In genomic region chr10:130214431-130214830, GRCh38 we compare ENCODE assay signal across 24 cellular contexts.
"Had no signal": no experiment of that assay in that cellular context is flagged by ENCODE, and none has a peak within 500 bp of the region (broad histone marks: within the 10 kb centered on the region; RNA-seq: fewer than 3 reads in every experiment).

No MANE protein-coding gene starts in this region.

- H3K36me3 ChIP-seq: heart right ventricle, left ventricle myocardium inferior, right atrium auricular region, right lobe of liver, stomach, thyroid gland, transverse colon, upper lobe of left lung had no signal

- H3K4me3 Mint-ChIP-seq: mesothelial cell of epicardium; naive B cell; natural killer cell; neural crest cell; stimulated activated effector memory CD8-positive, alpha-beta T cell treated with anti-CD3 and anti-CD28 coated beads, Interleukin-12 subunit alpha, Interleukin-12 subunit beta, amount 100 ng/mL, for 72 hours had no signal

- H3K27me3 Mint-ChIP-seq: progenitor cell of endocrine pancreas had no signal

- H3K4me2 ChIP-seq: hepatocyte had no signal

- H2AFZ ChIP-seq: hepatocyte, parathyroid adenoma had no signal

- DNase-seq: heart right ventricle; islet precursor cell; left ventricle myocardium inferior; mesendoderm; naive B cell; natural killer cell; nucleus accumbens; right lobe of liver; stimulated activated CD4-positive, alpha-beta T cell treated with anti-CD3 and anti-CD28 coated beads, Interleukin-4, amount 100 ng/mL, for 24 hours; stimulated activated naive CD4-positive, alpha-beta T cell; stomach; testis; thyroid gland; transverse colon; upper lobe of left lung had no signal

- H3K27ac Mint-ChIP-seq: mesothelial cell of epicardium; naive B cell; natural killer cell; progenitor cell of endocrine pancreas; stimulated activated effector memory CD8-positive, alpha-beta T cell treated with anti-CD3 and anti-CD28 coated beads, Interleukin-12 subunit alpha, Interleukin-12 subunit beta, amount 100 ng/mL, for 72 hours had no signal

- H3K4me3 ChIP-seq: heart right ventricle, hepatocyte, left ventricle myocardium inferior, lung, right atrium auricular region, right lobe of liver, skin epidermis, stomach, thyroid gland, transverse colon, upper lobe of left lung had no signal

- H3K36me3 Mint-ChIP-seq: mesothelial cell of epicardium; naive B cell; natural killer cell; stimulated activated effector memory CD8-positive, alpha-beta T cell treated with anti-CD3 and anti-CD28 coated beads, Interleukin-12 subunit alpha, Interleukin-12 subunit beta, amount 100 ng/mL, for 72 hours had no signal

- H3K9me3 ChIP-seq: heart right ventricle, left ventricle myocardium inferior, right atrium auricular region, right lobe of liver, stomach, testis, thyroid gland, transverse colon, upper lobe of left lung had no signal

- H3K27me3 ChIP-seq: heart right ventricle, hepatocyte, right atrium auricular region, right lobe of liver, stomach, testis, thyroid gland, transverse colon, upper lobe of left lung had no signal

- ATAC-seq: heart right ventricle; right lobe of liver; stimulated activated effector memory CD8-positive, alpha-beta T cell treated with anti-CD3 and anti-CD28 coated beads, Interleukin-12 subunit alpha, Interleukin-12 subunit beta, amount 100 ng/mL, for 72 hours had no signal

- H3K4me1 ChIP-seq: heart right ventricle, left ventricle myocardium inferior, parathyroid adenoma, right atrium auricular region, right lobe of liver, stomach, testis, thyroid gland, transverse colon, upper lobe of left lung had no signal

- H3K79me2 ChIP-seq: hepatocyte, parathyroid adenoma had no signal

- H3K4me1 Mint-ChIP-seq: natural killer cell; stimulated activated effector memory CD8-positive, alpha-beta T cell treated with anti-CD3 and anti-CD28 coated beads, Interleukin-12 subunit alpha, Interleukin-12 subunit beta, amount 100 ng/mL, for 72 hours had no signal

- H3K9me3 Mint-ChIP-seq: mesothelial cell of epicardium; naive B cell; natural killer cell; neural crest cell; stimulated activated effector memory CD8-positive, alpha-beta T cell treated with anti-CD3 and anti-CD28 coated beads, Interleukin-12 subunit alpha, Interleukin-12 subunit beta, amount 100 ng/mL, for 72 hours had no signal

- H3K27ac ChIP-seq: heart right ventricle, hepatocyte, left ventricle myocardium inferior, parathyroid adenoma, right atrium auricular region, right lobe of liver, skin epidermis, stomach, thyroid gland, transverse colon, upper lobe of left lung had no signal
